17 cellular contexts compared by ENCODE assay signal in genomic region chr4:11741190-11741652, GRCh38.
DNase-seq lines count a peak whose midpoint lies in the region; ATAC-seq lines count a peak whose summit lies in the region.
"Had no signal": no experiment of that assay in that cellular context is flagged by ENCODE, and none has a peak within 500 bp of the region (broad histone marks: within the 10 kb centered on the region; RNA-seq: fewer than 3 reads in every experiment).

No MANE protein-coding gene starts in this region.

- no peaks in the 10 kb centered on the region for H3K4me1 Mint-ChIP-seq in activated naive CD4-positive, alpha-beta T cell treated with anti-CD3 and anti-CD28 coated beads, Interleukin-2, amount 10 ng/mL, durations not matched to agents 7 days and 5 days
- H3K4me1 Mint-ChIP-seq: activated CD4-positive, alpha-beta T cell treated with anti-CD3 and anti-CD28 coated beads, Interleukin-2, amount 10 ng/mL, durations not matched to agents 7 days and 5 days had no signal

- DNase-seq in ACHN (peak; percentile 4), OCI-M1 (lab: John Stamatoyannopoulos, UW) (peak; percentile 71), dermis blood vessel endothelial cell (peak; percentile 56), kidney tubule cell (ENCODE audit: low spot score) (peak; percentile 34), amygdala (lab: John Stamatoyannopoulos, UW) (no peak), NCI-H2171 treated with DMSO at 0.1 percent for 48 hours (lab: John Stamatoyannopoulos, UW) (no peak)
- no peak for DNase-seq in activated naive CD4-positive, alpha-beta T cell treated with anti-CD3 and anti-CD28 coated beads, Interleukin-2, amount 10 ng/mL, durations not matched to agents 7 days and 5 days
- DNase-seq: activated CD4-positive, alpha-beta T cell treated with anti-CD3 and anti-CD28 coated beads, Interleukin-2, amount 10 ng/mL, durations not matched to agents 7 days and 5 days; DMS79; effector memory CD8-positive, alpha-beta T cell; lower lobe of right lung; NCI-H1417 treated with DMSO at 0.1 percent for 48 hours; NCI-H748 treated with DMSO at 0.1 percent for 48 hours; stimulated activated CD4-positive, alpha-beta T cell treated with anti-CD3 and anti-CD28 coated beads, Interleukin-12 subunit alpha, Interleukin-12 subunit beta, amount 100 ng/mL, for 4 hours had no signal

- H3K27me3 Mint-ChIP-seq in activated naive CD4-positive, alpha-beta T cell treated with anti-CD3 and anti-CD28 coated beads, Interleukin-2, amount 10 ng/mL, durations not matched to agents 7 days and 5 days, result no peaks in the 10 kb centered on the region
- H3K27me3 Mint-ChIP-seq: activated CD4-positive, alpha-beta T cell treated with anti-CD3 and anti-CD28 coated beads, Interleukin-2, amount 10 ng/mL, durations not matched to agents 7 days and 5 days; effector memory CD8-positive, alpha-beta T cell had no signal

- H3K27ac Mint-ChIP-seq in activated naive CD4-positive, alpha-beta T cell treated with anti-CD3 and anti-CD28 coated beads, Interleukin-2, amount 10 ng/mL, durations not matched to agents 7 days and 5 days, result no peak overlapping the region
- H3K27ac Mint-ChIP-seq: activated CD4-positive, alpha-beta T cell treated with anti-CD3 and anti-CD28 coated beads, Interleukin-2, amount 10 ng/mL, durations not matched to agents 7 days and 5 days; activated naive CD4-positive, alpha-beta T cell treated with anti-CD3 and anti-CD28 coated beads, Interleukin-2, amount 50 U/mL, for 72 hours; effector memory CD8-positive, alpha-beta T cell; nephron had no signal

- no peak for ATAC-seq in HG02840 (IDR thresholded peaks at IDR 0.05; ENCODE audit: low FRiP score, unreplicated experiment)
- ATAC-seq: activated naive CD4-positive, alpha-beta T cell treated with anti-CD3 and anti-CD28 coated beads, Interleukin-2, amount 50 U/mL, for 72 hours; effector memory CD8-positive, alpha-beta T cell; lower lobe of right lung had no signal

- H3K36me3 Mint-ChIP-seq in activated naive CD4-positive, alpha-beta T cell treated with anti-CD3 and anti-CD28 coated beads, Interleukin-2, amount 10 ng/mL, durations not matched to agents 7 days and 5 days, result no peaks in the 10 kb centered on the region

- in situ Hi-C loops in ACHN (cut with HindIII; ENCODE audit: low pct_ligation_motif_present, low pct_unique_long_range_greater_than_20kb, low sequenced_read_pairs), result no loop called here

- H3K4me3 Mint-ChIP-seq in activated naive CD4-positive, alpha-beta T cell treated with anti-CD3 and anti-CD28 coated beads, Interleukin-2, amount 10 ng/mL, durations not matched to agents 7 days and 5 days, result no peak overlapping the region
- H3K4me3 Mint-ChIP-seq: activated CD4-positive, alpha-beta T cell treated with anti-CD3 and anti-CD28 coated beads, Interleukin-2, amount 10 ng/mL, durations not matched to agents 7 days and 5 days; effector memory CD8-positive, alpha-beta T cell; nephron had no signal

- CTCF ChIA-PET in activated naive CD4-positive, alpha-beta T cell treated with anti-CD3 and anti-CD28 coated beads, Interleukin-2, amount 10 ng/mL, durations not matched to agents 7 days and 5 days (lab: Charles Lee), result no interaction called here

- peaks cover 1% of the 10 kb centered on the region for H3K9me3 Mint-ChIP-seq in activated naive CD4-positive, alpha-beta T cell treated with anti-CD3 and anti-CD28 coated beads, Interleukin-2, amount 10 ng/mL, durations not matched to agents 7 days and 5 days
- H3K9me3 Mint-ChIP-seq: activated CD4-positive, alpha-beta T cell treated with anti-CD3 and anti-CD28 coated beads, Interleukin-2, amount 10 ng/mL, durations not matched to agents 7 days and 5 days; nephron had no signal

Comparison
In these comparisons a context has a peak if more than half of its experiments do, and no peak if none do; other contexts are left out.
1. DNase-seq: peak in ACHN (single experiment), OCI-M1 (single experiment), dermis blood vessel endothelial cell (single experiment) and kidney tubule cell (single experiment); none in amygdala (0 of 56), activated naive CD4-positive, alpha-beta T cell treated with anti-CD3 and anti-CD28 coated beads, Interleukin-2, amount 10 ng/mL, durations not matched to agents 7 days and 5 days (single experiment) and NCI-H2171 treated with DMSO at 0.1 percent for 48 hours (single experiment).